In genomic region chr10:87204801-87205200, GRCh38 we compare ENCODE assay signal across 9 cellular contexts. TPM values are rescaled to one million over a fixed set of nuclear protein-coding genes. Genes with fewer than 3 reads are reported as not detected.
DNase-seq lines count a peak whose midpoint lies in the region; ATAC-seq and TF ChIP-seq lines count a peak whose summit lies in the region.
"Not testable (repeated sequence)": the region's sequence is repeated elsewhere in the genome, so short reads cannot be mapped to it uniquely, and the experiment has no call there.
"Had no signal": no experiment of that assay in that cellular context is flagged by ENCODE, and none has a peak within 500 bp of the region (broad histone marks: within the 10 kb centered on the region; RNA-seq: fewer than 3 reads in every experiment).

No MANE protein-coding gene starts in this region.

- not testable (repeated sequence) for H2AFZ ChIP-seq in ACC112 (ENCODE audit: low read length, unreplicated experiment); hepatocyte

- 0 out of 2 replicates have a peak overlapping the region, but pooled peaks have one; percentile 43 for H3K4me3 ChIP-seq in ACC112 (ENCODE audit: low read depth, low read length)
- peak overlapping the region; percentile 91 for H3K4me3 ChIP-seq in coronary artery
- H3K4me3 ChIP-seq in hepatocyte: not testable (repeated sequence)

- H3K9me3 ChIP-seq in hepatocyte (ENCODE audit: low read depth): not testable (repeated sequence)

- 88% methylated on average over 2 of the region's 4 CpGs for whole genome bisulfite sequencing in hepatocyte (ENCODE audit: low lambda C conversion rate, missing lambda C conversion rate)

- intact Hi-C loops in activated CD8-positive, alpha-beta T cell treated with anti-CD3 and anti-CD28 coated beads for 36 hours (cut with micrococcal nuclease): not testable (repeated sequence)

- not testable (repeated sequence) for H3K27ac ChIP-seq in ACC112 (ENCODE audit: low read depth, low read length); foreskin keratinocyte; hepatocyte
- H3K27ac ChIP-seq in coronary artery: peak overlapping the region in 1 of 2 donors; percentile 89

- not testable (repeated sequence) for DNase-seq in activated CD8-positive, alpha-beta T cell treated with anti-CD3 and anti-CD28 coated beads for 36 hours; coronary artery (ENCODE audit: low spot score); foreskin keratinocyte; hepatocyte (ENCODE audit: low spot score); stimulated activated naive B cell treated with anti-CD40 and anti-IgM and Interleukin-4, amounts not matched to agents 10 μg/mL and 1 μg/mL and 100 μg/mL, for 72 hours

- peaks cover 14% of the 10 kb centered on the region for H3K4me1 Mint-ChIP-seq in activated CD8-positive, alpha-beta T cell treated with anti-CD3 and anti-CD28 coated beads for 36 hours (ENCODE audit: low read depth)
- peaks cover 7 to 14% of the 10 kb centered on the region in 2 donors for H3K4me1 Mint-ChIP-seq in stimulated activated naive B cell treated with anti-CD40 and anti-IgM and Interleukin-4, amounts not matched to agents 10 μg/mL and 1 μg/mL and 100 μg/mL, for 72 hours

- H3K79me2 ChIP-seq in ACC112 (ENCODE audit: control insufficient read depth, insufficient read depth, low read length, unreplicated experiment); hepatocyte: not testable (repeated sequence)

- CTCF ChIA-PET in activated CD8-positive, alpha-beta T cell treated with anti-CD3 and anti-CD28 coated beads for 36 hours (lab: Charles Lee): not testable (repeated sequence)

- not testable (repeated sequence) for H3K36me3 Mint-ChIP-seq in activated CD8-positive, alpha-beta T cell treated with anti-CD3 and anti-CD28 coated beads for 36 hours (ENCODE audit: low read depth); stimulated activated naive B cell treated with anti-CD40 and anti-IgM and Interleukin-4, amounts not matched to agents 10 μg/mL and 1 μg/mL and 100 μg/mL, for 72 hours

- H3K4me1 ChIP-seq in ACC112 (ENCODE audit: control insufficient read depth, insufficient read depth, low read length, unreplicated experiment); foreskin keratinocyte; hepatocyte (ENCODE audit: insufficient read depth): not testable (repeated sequence)

- POLR2A ChIA-PET in activated CD8-positive, alpha-beta T cell treated with anti-CD3 and anti-CD28 coated beads for 36 hours (lab: Charles Lee): not testable (repeated sequence)

- ATAC-seq in GM18502 (IDR thresholded peaks at IDR 0.05; ENCODE audit: poor library complexity, unreplicated experiment) (peak; percentile 36), HG02610 (IDR thresholded peaks at IDR 0.05; ENCODE audit: unreplicated experiment) (peak; percentile 42), foreskin keratinocyte (peak; percentile 22)
- peak; percentile 8 for ATAC-seq in activated CD8-positive, alpha-beta T cell treated with anti-CD3 and anti-CD28 coated beads for 36 hours
- peak; percentile 21 to 26 for ATAC-seq in stimulated activated naive B cell treated with anti-CD40 and anti-IgM and Interleukin-4, amounts not matched to agents 10 μg/mL and 1 μg/mL and 100 μg/mL, for 72 hours (replicated peaks)

- peak overlapping the region; percentile 95 for H3K4me2 ChIP-seq in hepatocyte

- H3K27me3 Mint-ChIP-seq in activated CD8-positive, alpha-beta T cell treated with anti-CD3 and anti-CD28 coated beads for 36 hours; stimulated activated naive B cell treated with anti-CD40 and anti-IgM and Interleukin-4, amounts not matched to agents 10 μg/mL and 1 μg/mL and 100 μg/mL, for 72 hours: not testable (repeated sequence)

- TF ChIP-seq CTCF in activated CD8-positive, alpha-beta T cell treated with anti-CD3 and anti-CD28 coated beads for 36 hours (IDR thresholded peaks at IDR 0.05); coronary artery (IDR thresholded peaks at IDR 0.05); foreskin keratinocyte (conservative IDR thresholded peaks at IDR 0.05); hepatocyte (IDR thresholded peaks at IDR 0.05; ENCODE audit: poor library complexity): not testable (repeated sequence)

- not testable (repeated sequence) for H3K9me2 ChIP-seq in hepatocyte (replicated peaks; ENCODE audit: insufficient read depth)

- not testable (repeated sequence) for H3K9me3 Mint-ChIP-seq in activated CD8-positive, alpha-beta T cell treated with anti-CD3 and anti-CD28 coated beads for 36 hours; stimulated activated naive B cell treated with anti-CD40 and anti-IgM and Interleukin-4, amounts not matched to agents 10 μg/mL and 1 μg/mL and 100 μg/mL, for 72 hours

- not testable (repeated sequence) for H3K36me3 ChIP-seq in ACC112 (ENCODE audit: insufficient read depth, low read length); hepatocyte (replicated peaks; ENCODE audit: insufficient read depth, low read depth)

- not testable (repeated sequence) for H4K20me1 ChIP-seq in hepatocyte (ENCODE audit: insufficient read depth, poor library complexity, severe bottlenecking)

- H3K27me3 ChIP-seq in ACC112 (ENCODE audit: insufficient read depth, low read length); foreskin keratinocyte; hepatocyte: not testable (repeated sequence)

- H3K27ac Mint-ChIP-seq in activated CD8-positive, alpha-beta T cell treated with anti-CD3 and anti-CD28 coated beads for 36 hours; stimulated activated naive B cell treated with anti-CD40 and anti-IgM and Interleukin-4, amounts not matched to agents 10 μg/mL and 1 μg/mL and 100 μg/mL, for 72 hours: not testable (repeated sequence)

- H3K4me3 Mint-ChIP-seq in activated CD8-positive, alpha-beta T cell treated with anti-CD3 and anti-CD28 coated beads for 36 hours; stimulated activated naive B cell treated with anti-CD40 and anti-IgM and Interleukin-4, amounts not matched to agents 10 μg/mL and 1 μg/mL and 100 μg/mL, for 72 hours: not testable (repeated sequence)

RNA-seq across cellular contexts. Expression of gene NUTM2A, which starts 20.4 kb away (rescaled TPM):
- under 1 TPM; 0.22 to 0.54 TPM for total RNA-seq in activated CD8-positive, alpha-beta T cell treated with anti-CD3 and anti-CD28 coated beads for 36 hours
- total RNA-seq in foreskin keratinocyte (1.3 and 1.7 TPM in 2 replicates), hepatocyte (1.1 and 1.5 TPM in 2 replicates)
- polyA plus RNA-seq in foreskin keratinocyte (1.0 and 1.1 TPM in 2 replicates), hepatocyte (0.07 and 0.16 TPM in 2 replicates)
- polyA plus RNA-seq: CD8-positive, alpha-beta memory T cell had no signal
